ENCODE assay signal across 17 cellular contexts in the genomic region with DNA sequence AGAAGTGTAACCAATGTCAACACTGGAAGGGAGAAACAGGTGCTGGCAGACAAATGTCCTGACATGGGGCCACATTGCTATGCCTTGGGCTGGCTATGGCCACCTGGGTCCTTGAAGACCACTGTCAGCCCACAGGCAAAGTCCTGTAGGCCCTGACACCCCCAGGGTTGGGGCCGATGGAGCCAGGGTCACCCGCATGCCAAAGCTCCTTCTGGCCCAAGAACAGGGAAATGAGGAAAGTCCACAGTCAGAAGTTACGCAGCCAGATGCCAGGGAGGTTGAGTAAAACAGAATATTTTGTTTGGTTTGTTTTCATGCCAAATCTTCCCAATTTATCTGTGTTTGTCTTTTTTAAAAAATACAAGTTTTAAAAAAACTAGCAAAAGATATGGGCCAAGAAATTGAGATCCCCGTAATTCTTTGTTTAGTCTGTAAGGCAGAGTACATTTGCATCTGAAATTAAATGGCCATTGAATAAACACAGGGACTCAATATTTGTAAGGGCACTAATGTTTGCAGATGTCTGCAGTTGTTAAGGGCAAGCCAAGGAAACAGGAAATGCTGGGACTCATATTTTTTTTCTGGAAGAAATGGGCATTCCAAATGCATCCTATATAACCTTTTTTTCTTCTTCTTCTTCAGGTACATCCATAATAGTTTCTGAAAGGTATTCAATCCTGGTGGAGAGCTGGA.
DNase-seq lines count a peak whose midpoint lies in the region; ATAC-seq, FAIRE-seq and TF ChIP-seq lines count a peak whose summit lies in the region.
"Had no signal": no experiment of that assay in that cellular context is flagged by ENCODE, and none has a peak within 500 bp of the region (broad histone marks: within the 10 kb centered on the region; RNA-seq: fewer than 3 reads in every experiment).

No MANE protein-coding gene starts in this region.

- H3K4me1 ChIP-seq in A549 (peaks cover 55% of the 10 kb centered on the region), IMR-90 (ENCODE audit: control insufficient read depth, insufficient read depth, low read length) (no peaks in the 10 kb centered on the region), body of pancreas (peaks cover 26% of the 10 kb centered on the region), esophagus muscularis mucosa (peaks cover 46 to 66% (median 61%) of the 10 kb centered on the region in 4 donors)

- H3K9me1 ChIP-seq in IMR-90 (ENCODE audit: insufficient read depth, low read length): no peaks in the 10 kb centered on the region

- H2BK15ac ChIP-seq in IMR-90 (ENCODE audit: low read depth, low read length): no peak overlapping the region

- TF ChIP-seq CTCF in A549 (IDR thresholded peaks at IDR 0.05) (no peak), IMR-90 (conservative IDR thresholded peaks at IDR 0.05; ENCODE audit: low read depth, low read length) (no peak), body of pancreas (IDR thresholded peaks at IDR 0.05) (no peak), osteocyte (IDR thresholded peaks at IDR 0.05) (no peak), esophagus muscularis mucosa (IDR thresholded peaks at IDR 0.05) (no peak), Calu3 (IDR thresholded peaks at IDR 0.05; ENCODE audit: unreplicated experiment) (no peak)

- H2BK5ac ChIP-seq in IMR-90 (ENCODE audit: low read depth, low read length, poor library complexity, severe bottlenecking): no peak overlapping the region

- H2BK120ac ChIP-seq in IMR-90 (ENCODE audit: low read depth, low read length): no peak overlapping the region

- no peaks in the 10 kb centered on the region for H3K79me1 ChIP-seq in IMR-90 (ENCODE audit: low read depth in 1 of 2, low read length in 2 of 2)

- ATAC-seq in A549 (peak in 1 of 2 experiments; percentile 73; a peak in 3 of 6 replicates), IMR-90 (ENCODE audit: low read depth) (no peak), body of pancreas (peak; percentile 66), HG03521 (IDR thresholded peaks at IDR 0.05; ENCODE audit: unreplicated experiment) (no peak)

- intact Hi-C loops in IMR-90 (cut with micrococcal nuclease): loop anchor here (10.0 kb wide), 1 partner anchor 535 kb away; no protein-coding TSS in a partner anchor
- intact Hi-C loops in body of pancreas (cut with DNase I): loop anchor here (10.0 kb wide), 1 partner anchor 55 kb away; no protein-coding TSS in a partner anchor
- intact Hi-C loops in esophagus muscularis mucosa (cut with DNase I): no loop called here
- intact Hi-C loops in Calu3 (cut with micrococcal nuclease; ENCODE audit: unreplicated experiment): no loop called here

- no peaks in the 10 kb centered on the region for H3K9me3 ChIP-seq in A549
- no peaks in the 10 kb centered on the region for H3K9me3 ChIP-seq in IMR-90 (ENCODE audit: control insufficient read depth, insufficient read depth, low read length)
- no peaks in the 10 kb centered on the region for H3K9me3 ChIP-seq in body of pancreas
- H3K9me3 ChIP-seq in esophagus muscularis mucosa: no peaks in the 10 kb centered on the region
- H3K9me3 ChIP-seq: ovary had no signal

- no peaks in the 10 kb centered on the region for H3K36me3 ChIP-seq in IMR-90 (ENCODE audit: control insufficient read depth, insufficient read depth, low read length)
- H3K36me3 ChIP-seq in body of pancreas (replicated peaks in 1 of 2; ENCODE audit: insufficient read depth in 1 of 2, low read depth in 2 of 2): no peaks in the 10 kb centered on the region
- no peaks in the 10 kb centered on the region for H3K36me3 ChIP-seq in esophagus muscularis mucosa
- H3K36me3 ChIP-seq: ovary had no signal

- H3K9ac ChIP-seq in IMR-90 (ENCODE audit: low read depth, low read length): no peak overlapping the region
- H3K9ac ChIP-seq: GM23248 had no signal

- TF ChIP-seq EP300 in A549 (IDR thresholded peaks at IDR 0.05) (no peak), esophagus muscularis mucosa (IDR thresholded peaks at IDR 0.05) (no peak)

- no peak overlapping the region for H4K91ac ChIP-seq in IMR-90 (ENCODE audit: insufficient read depth, low read depth, low read length)

- no peaks in the 10 kb centered on the region for H3K9me3 Mint-ChIP-seq in osteocyte (ENCODE audit: unreplicated experiment)
- no peaks in the 10 kb centered on the region for H3K9me3 Mint-ChIP-seq in Calu3 (ENCODE audit: low read depth, unreplicated experiment)

- H3K36me3 Mint-ChIP-seq in osteocyte (ENCODE audit: unreplicated experiment): no peaks in the 10 kb centered on the region
- no peaks in the 10 kb centered on the region for H3K36me3 Mint-ChIP-seq in Calu3 (ENCODE audit: insufficient read depth, unreplicated experiment)

- H3K56ac ChIP-seq in IMR-90 (ENCODE audit: extremely low read depth, insufficient read depth, low read length): no peak overlapping the region

- no TSS peak for BruUV-seq in IMR-90 (replicated peaks; lab: Mats Ljungman, UMichigan)
- BruUV-seq in Calu3 (replicated peaks; lab: Mats Ljungman, UMichigan): no TSS peak

- H3K4me1 Mint-ChIP-seq in osteocyte (ENCODE audit: unreplicated experiment) (no peaks in the 10 kb centered on the region), Calu3 (ENCODE audit: low read depth, unreplicated experiment) (no peaks in the 10 kb centered on the region)

- H3K4me2 ChIP-seq in A549: peak overlapping the region; percentile 74
- H3K4me2 ChIP-seq in IMR-90 (ENCODE audit: low read depth, low read length): no peak overlapping the region

- peaks cover 2% of the 10 kb centered on the region for H3K27me3 ChIP-seq in IMR-90 (ENCODE audit: control insufficient read depth, insufficient read depth, low read length)
- no peaks in the 10 kb centered on the region for H3K27me3 ChIP-seq in body of pancreas
- H3K27me3 ChIP-seq in esophagus muscularis mucosa: no peaks in the 10 kb centered on the region
- H3K27me3 ChIP-seq: ovary had no signal

- POLR2A ChIA-PET in A549 (lab: Yijun Ruan, JAX) (no interaction called here), IMR-90 (lab: Charles Lee; ENCODE audit: unreplicated experiment) (no interaction called here)

- peak overlapping the region; percentile 21 for H2AFZ ChIP-seq in IMR-90 (replicated peaks; ENCODE audit: low read length, poor library complexity)
- H2AFZ ChIP-seq: GM23248 had no signal

- no peak overlapping the region for H2AK9ac ChIP-seq in IMR-90 (replicated peaks; ENCODE audit: low read depth, low read length, poor library complexity)

- no peak overlapping the region for H3K23ac ChIP-seq in IMR-90 (ENCODE audit: low read depth, low read length)

- 27% methylated on average over 3 of the region's 4 CpGs for WGBS in A549 (ENCODE audit: missing lambda C conversion rate)
- 22% methylated on average over 3 of the region's 4 CpGs; no CpG with 5 or more reads in 1 of the 2 experiments for WGBS in IMR-90 (ENCODE audit: extremely low coverage in 2 of 2, insufficient read length in 1 of 2), 2 experiments
- WGBS in body of pancreas, 2 donors: 14 to 36% methylated on average over 4 of the region's 4 CpGs
- 84% methylated on average over 4 of the region's 4 CpGs for WGBS in esophagus muscularis mucosa

- H2BK20ac ChIP-seq in IMR-90 (ENCODE audit: low read depth, low read length): no peak overlapping the region

- H3K4me3 Mint-ChIP-seq in osteocyte (ENCODE audit: unreplicated experiment): no peak overlapping the region
- no peak overlapping the region for H3K4me3 Mint-ChIP-seq in Calu3 (ENCODE audit: low read depth, unreplicated experiment)

- FAIRE-seq in A549 (lab: Jason Lieb, UNC): no peak
- FAIRE-seq: G401.6, RCC 7860 had no signal

- H3K27ac Mint-ChIP-seq in osteocyte (ENCODE audit: unreplicated experiment) (no peak overlapping the region), Calu3 (ENCODE audit: unreplicated experiment) (no peak overlapping the region)

- H2AK5ac ChIP-seq in IMR-90 (ENCODE audit: low read depth, low read length): no peak overlapping the region

- no peak overlapping the region for H4K8ac ChIP-seq in IMR-90 (ENCODE audit: low read depth in 2 of 2, low read length in 2 of 2)

- no peak for TF ChIP-seq POLR2A in A549 (IDR thresholded peaks at IDR 0.05; ENCODE audit: low read length)
- no peak for TF ChIP-seq POLR2A in IMR-90 (IDR thresholded peaks at IDR 0.05; ENCODE audit: low read depth, low read length)
- TF ChIP-seq POLR2A in body of pancreas (IDR thresholded peaks at IDR 0.05): no peak
- TF ChIP-seq POLR2A in esophagus muscularis mucosa (IDR thresholded peaks at IDR 0.05; ENCODE audit: low read depth): no peak

- TF ChIP-seq RAD21 in A549 (conservative IDR thresholded peaks at IDR 0.05 in 1 of 2, IDR thresholded peaks at IDR 0.05 in 1 of 2): no peak
- TF ChIP-seq RAD21 in IMR-90 (IDR thresholded peaks at IDR 0.05; ENCODE audit: low read length): no peak

- H3K4me3 ChIP-seq in A549 (no peak overlapping the region), IMR-90 (ENCODE audit: insufficient read depth, low read depth, low read length) (no peak overlapping the region), body of pancreas (no peak overlapping the region), esophagus muscularis mucosa (no peak overlapping the region)
- H3K4me3 ChIP-seq: GM23248, ovary had no signal

- in situ Hi-C loops in IMR-90 (cut with MboI; ENCODE audit: low sequenced_read_pairs): no loop called here

- H3K18ac ChIP-seq in IMR-90 (ENCODE audit: low read depth, low read length): no peak overlapping the region

- DNase-seq in A549 (ENCODE audit: low read depth in 1 of 2, low spot score in 1 of 2) (peak in 1 of 2 experiments; percentile 38), IMR-90 (no peak), body of pancreas (peak in 1 of 4 donors; percentile 18), osteocyte (ENCODE audit: extremely low spot score, unreplicated experiment) (peak; percentile 74), COLO668 (lab: John Stamatoyannopoulos, UW; ENCODE audit: unreplicated experiment) (no peak), esophagus muscularis mucosa (ENCODE audit: extremely low spot score) (no peak), Calu3 (no peak)
- DNase-seq: activated CD4-positive, alpha-beta T cell treated with anti-CD3 and anti-CD28 coated beads for 1 hour; caudate nucleus; GM23248; MV-4-11; NCI-H446 treated with DMSO at 0.1 percent for 48 hours; SW 1271 had no signal

- CTCF ChIA-PET in A549 (lab: Yijun Ruan, JAX) (interaction anchor here (1.2 kb wide), 1 partner anchor 326 kb away, joined by 3 read pairs; no protein-coding TSS in a partner anchor), IMR-90 (lab: Yijun Ruan, JAX) (no interaction called here), Calu3 (lab: Charles Lee) (no interaction called here)

- H3K14ac ChIP-seq in IMR-90 (replicated peaks; ENCODE audit: low read depth, low read length): no peak overlapping the region

- H3K27ac ChIP-seq in A549 (peak overlapping the region; percentile 77 to 86), IMR-90 (ENCODE audit: insufficient read depth, low read length) (no peak overlapping the region), body of pancreas (peak overlapping the region in 2 of 4 donors; percentile 25 to 49), esophagus muscularis mucosa (replicated peaks in 1 of 4) (peak overlapping the region in 1 of 4 donors; percentile 3)
- H3K27ac ChIP-seq: GM23248, ovary had no signal

- no peak overlapping the region for H4K5ac ChIP-seq in IMR-90 (ENCODE audit: low read depth, low read length)

- dilution Hi-C loops in IMR-90 (cut with HindIII; ENCODE audit: low sequenced_read_pairs, unreplicated experiment): no loop called here

- H4K20me1 ChIP-seq in IMR-90 (ENCODE audit: insufficient read depth, low read length): no peaks in the 10 kb centered on the region

- peaks cover 23% of the 10 kb centered on the region for H3K27me3 Mint-ChIP-seq in osteocyte (ENCODE audit: unreplicated experiment)
- peaks cover 90% of the 10 kb centered on the region for H3K27me3 Mint-ChIP-seq in Calu3 (ENCODE audit: unreplicated experiment)

- no peak overlapping the region for H3K4ac ChIP-seq in IMR-90 (ENCODE audit: low read depth, low read length)

Comparison
In these comparisons a context has a peak if more than half of its experiments do, and no peak if none do; other contexts are left out.
1. intact Hi-C loops: an anchor here in IMR-90 (10.0 kb wide) and body of pancreas (10.0 kb wide); none called in esophagus muscularis mucosa and Calu3.